Comparison of ENCODE assay signal across 8 cellular contexts in genomic region chr2:151999058-151999457, GRCh38.
DNase-seq lines count a peak whose midpoint lies in the region; ATAC-seq and TF ChIP-seq lines count a peak whose summit lies in the region.

No MANE protein-coding gene starts in this region.

- TF ChIP-seq CTCF in activated CD8-positive, alpha-beta T cell treated with anti-CD3 and anti-CD28 coated beads for 36 hours (IDR thresholded peaks at IDR 0.05) = peak; percentile 88
- TF ChIP-seq CTCF in fibroblast of lung (conservative IDR thresholded peaks at IDR 0.05 in 1 of 2, IDR thresholded peaks at IDR 0.05 in 1 of 2; ENCODE audit: low read depth in 1 of 2, low read length in 2 of 2) = peak; percentile 65 to 85

- H3K9me3 ChIP-seq in fibroblast of lung (ENCODE audit: control insufficient read depth, insufficient read depth, low read depth, low read length) (no peaks in the 10 kb centered on the region), neuronal stem cell (replicated peaks in 1 of 2; ENCODE audit: control insufficient read depth in 2 of 2, insufficient read depth in 1 of 2, low read depth in 1 of 2, low read length in 2 of 2) (no peaks in the 10 kb centered on the region)

- no peaks in the 10 kb centered on the region for H3K36me3 ChIP-seq in fibroblast of lung (ENCODE audit: control insufficient read depth, insufficient read depth, low read length)
- no peaks in the 10 kb centered on the region for H3K36me3 ChIP-seq in neuronal stem cell (replicated peaks in 1 of 2; ENCODE audit: control insufficient read depth in 2 of 2, insufficient read depth in 2 of 2, low read length in 2 of 2)

- DNase-seq in AG20443 (ENCODE audit: low spot score) = peak; percentile 79
- peak; percentile 46 for DNase-seq in NCI-H526 treated with DMSO at 0.1 percent for 48 hours (lab: John Stamatoyannopoulos, UW)
- DNase-seq in activated CD8-positive, alpha-beta T cell treated with anti-CD3 and anti-CD28 coated beads for 36 hours = peak; percentile 59
- peak; percentile 32 to 37 for DNase-seq in fibroblast of lung (ENCODE audit: low read depth in 2 of 2)
- DNase-seq in neuronal stem cell (ENCODE audit: low spot score) = peak; percentile 60
- DNase-seq in NCI-H128 (lab: John Stamatoyannopoulos, UW; ENCODE audit: unreplicated experiment) = no peak

- H3K79me1 ChIP-seq in neuronal stem cell (ENCODE audit: low read depth, low read length) = no peaks in the 10 kb centered on the region

- no peak overlapping the region for H4K8ac ChIP-seq in neuronal stem cell (ENCODE audit: low read depth, low read length)

- H4K20me1 ChIP-seq in fibroblast of lung (ENCODE audit: control insufficient read depth, extremely low read depth, insufficient read depth, low read length) = no peaks in the 10 kb centered on the region

- H3K9ac ChIP-seq in fibroblast of lung (ENCODE audit: insufficient read depth, low read length) (no peak overlapping the region), neuronal stem cell (ENCODE audit: low read depth, low read length, poor library complexity) (no peak overlapping the region)

- peak; percentile 67 for ATAC-seq in GM18873 (IDR thresholded peaks at IDR 0.05; ENCODE audit: low FRiP score, unreplicated experiment)
- ATAC-seq in HG03280 (IDR thresholded peaks at IDR 0.05; ENCODE audit: unreplicated experiment) = peak; percentile 69
- ATAC-seq in activated CD8-positive, alpha-beta T cell treated with anti-CD3 and anti-CD28 coated beads for 36 hours = peak; percentile 87

- H3K4me3 ChIP-seq in fibroblast of lung (replicated peaks in 1 of 4; ENCODE audit: control extremely low read depth in 1 of 4, insufficient read depth in 1 of 4, low read depth in 3 of 4, low read length in 4 of 4) (no peak overlapping the region), neuronal stem cell (ENCODE audit: low read length in 2 of 2) (no peak overlapping the region)

- no peaks in the 10 kb centered on the region for H3K79me2 ChIP-seq in fibroblast of lung (ENCODE audit: control insufficient read depth, insufficient read depth, low read length)

- H3K14ac ChIP-seq in neuronal stem cell (ENCODE audit: low read length) = no peak overlapping the region

- H2BK12ac ChIP-seq in neuronal stem cell (ENCODE audit: low read length) = no peak overlapping the region

- H3K4me2 ChIP-seq in fibroblast of lung (ENCODE audit: extremely low read depth, insufficient read depth, low read length) = no peak overlapping the region
- H3K4me2 ChIP-seq in neuronal stem cell (ENCODE audit: insufficient read depth, low read length, poor library complexity, severe bottlenecking) = no peak overlapping the region

- no peak overlapping the region for H3K27ac Mint-ChIP-seq in activated CD8-positive, alpha-beta T cell treated with anti-CD3 and anti-CD28 coated beads for 36 hours

- H3K4ac ChIP-seq in neuronal stem cell (ENCODE audit: low read length) = no peak overlapping the region

- H3K27me3 ChIP-seq in fibroblast of lung (ENCODE audit: control insufficient read depth, insufficient read depth, low read length) (no peaks in the 10 kb centered on the region), neuronal stem cell (ENCODE audit: control insufficient read depth in 3 of 3, insufficient read depth in 3 of 3, low read depth in 1 of 3, low read length in 3 of 3) (no peaks in the 10 kb centered on the region)

- no peak overlapping the region for H3K23ac ChIP-seq in neuronal stem cell (ENCODE audit: low read depth, low read length, poor library complexity)

- no peak overlapping the region for H2AK5ac ChIP-seq in neuronal stem cell (ENCODE audit: low read depth, low read length)

- H3K4me1 ChIP-seq in fibroblast of lung (ENCODE audit: control insufficient read depth, extremely low read depth, insufficient read depth, low read length) (no peaks in the 10 kb centered on the region), neuronal stem cell (ENCODE audit: control insufficient read depth in 2 of 2, insufficient read depth in 1 of 2, low read depth in 1 of 2, low read length in 2 of 2) (no peaks in the 10 kb centered on the region)

- H3K4me1 Mint-ChIP-seq in activated CD8-positive, alpha-beta T cell treated with anti-CD3 and anti-CD28 coated beads for 36 hours (ENCODE audit: low read depth) = no peaks in the 10 kb centered on the region

- CTCF ChIA-PET in activated CD8-positive, alpha-beta T cell treated with anti-CD3 and anti-CD28 coated beads for 36 hours (lab: Charles Lee) = interaction anchor here (0.7 to 2.5 kb wide), 20 partner anchors 11 to 348 kb away, joined by 3 to 27 read pairs (median 3); no protein-coding TSS in a partner anchor

- intact Hi-C loops in activated CD8-positive, alpha-beta T cell treated with anti-CD3 and anti-CD28 coated beads for 36 hours (cut with micrococcal nuclease) = no loop called here

- no peak overlapping the region for H3K4me3 Mint-ChIP-seq in activated CD8-positive, alpha-beta T cell treated with anti-CD3 and anti-CD28 coated beads for 36 hours

- H2AFZ ChIP-seq in fibroblast of lung (ENCODE audit: low read length) = no peak overlapping the region
- H2AFZ ChIP-seq in neuronal stem cell (ENCODE audit: low read length) = no peak overlapping the region

- H3K9me3 Mint-ChIP-seq in activated CD8-positive, alpha-beta T cell treated with anti-CD3 and anti-CD28 coated beads for 36 hours = no peaks in the 10 kb centered on the region

- H2BK120ac ChIP-seq in neuronal stem cell (ENCODE audit: low read depth, low read length) = no peak overlapping the region

- no peak overlapping the region for H2BK15ac ChIP-seq in neuronal stem cell (ENCODE audit: low read length)

- no peak overlapping the region for H3K18ac ChIP-seq in neuronal stem cell (ENCODE audit: low read length)

- H4K91ac ChIP-seq in neuronal stem cell (ENCODE audit: low read depth, low read length, poor library complexity) = no peak overlapping the region

- no CpG with 5 or more reads among the region's 6 CpGs for WGBS in neuronal stem cell (ENCODE audit: extremely low coverage in 2 of 2, insufficient read length in 2 of 2, insufficient replicate concordance in 1 of 2), 2 donors

- H3K27ac ChIP-seq in fibroblast of lung (ENCODE audit: insufficient read depth, low read length) (no peak overlapping the region), neuronal stem cell (replicated peaks; ENCODE audit: low read length) (no peak overlapping the region)

- no peak overlapping the region for H2BK5ac ChIP-seq in neuronal stem cell (ENCODE audit: low read length)

- no peaks in the 10 kb centered on the region for H3K27me3 Mint-ChIP-seq in activated CD8-positive, alpha-beta T cell treated with anti-CD3 and anti-CD28 coated beads for 36 hours

- POLR2A ChIA-PET in activated CD8-positive, alpha-beta T cell treated with anti-CD3 and anti-CD28 coated beads for 36 hours (lab: Charles Lee) = interaction anchor here (1.3 kb wide), 1 partner anchor 27 kb away, joined by 4 read pairs; no protein-coding TSS in a partner anchor

- no peaks in the 10 kb centered on the region for H3K36me3 Mint-ChIP-seq in activated CD8-positive, alpha-beta T cell treated with anti-CD3 and anti-CD28 coated beads for 36 hours (ENCODE audit: low read depth)
